ENCODE assay signal across 1 cellular context in the genomic region with DNA sequence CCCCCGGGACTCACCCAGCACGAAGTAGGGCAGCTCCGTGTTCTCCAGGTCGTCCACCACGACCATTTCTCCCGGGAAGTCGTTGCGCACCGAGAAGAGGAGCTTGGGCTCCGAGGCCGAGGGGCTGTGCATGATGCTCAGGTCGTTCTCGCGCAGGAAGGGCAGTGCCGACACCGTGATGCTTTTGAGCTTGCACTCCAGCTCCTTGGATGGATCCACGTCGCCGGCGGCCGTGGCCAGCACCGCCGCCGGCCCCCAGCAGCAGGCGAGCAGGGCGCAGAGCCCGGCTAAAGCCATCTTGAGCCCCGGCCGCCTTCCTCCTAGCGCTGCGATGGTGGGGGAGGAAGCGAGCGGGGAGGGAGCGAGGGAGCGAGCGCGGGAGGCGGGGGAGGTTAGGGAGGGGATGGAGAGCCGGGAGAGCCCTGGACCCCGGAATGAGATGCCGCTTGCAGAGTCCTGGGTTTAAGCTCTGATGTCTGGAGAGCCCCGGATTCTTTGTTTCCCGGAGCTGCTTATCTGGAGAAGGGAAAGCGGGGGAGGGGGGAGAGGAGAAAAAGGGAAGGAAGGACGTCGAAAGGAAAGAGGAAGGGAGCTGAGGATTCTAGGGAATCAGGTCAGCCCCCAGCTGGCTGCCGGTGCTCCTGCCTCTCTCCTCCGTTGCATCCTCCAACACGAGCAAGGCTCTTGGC.
A peak's percentile ranks its signal among the peaks of the same experiment; 100 is the strongest.
TF ChIP-seq lines count a peak whose summit lies in the region.

A gene (minus strand): TSS at position 333 of the 689 bp plus-strand sequence. CDS start 36 bp downstream, at position 297.

TF ChIP-seq in HEK293, 187 proteins besides CTCF, POLR2A, EP300 and RAD21 (continued from another document and continues in another):
- TF ChIP-seq ZNF701 (tag by site-specific recombination; IDR thresholded peaks at IDR 0.05) (no peak), ZEB2 (tag by site-specific recombination; IDR thresholded peaks at IDR 0.05) (0 out of 2 replicates have a peak, but pooled peaks have one; percentile 58), YY2 (tag by site-specific recombination; IDR thresholded peaks at IDR 0.05) (no peak), ZBTB7A (tag by site-specific recombination; IDR thresholded peaks at IDR 0.05; ENCODE audit: low read depth) (no peak), ZNF335 (tag by site-specific recombination; conservative IDR thresholded peaks at IDR 0.05) (peak; percentile 26; the same call in 1 of the 2 replicates), ZBTB48 (tag by site-specific recombination; IDR thresholded peaks at IDR 0.05) (peak; percentile 73), ZNF629 (tag by site-specific recombination; IDR thresholded peaks at IDR 0.05) (0 out of 2 replicates have a peak, but pooled peaks have one; percentile 12), GLIS1 (tag by site-specific recombination; IDR thresholded peaks at IDR 0.05) (0 out of 2 replicates have a peak, but pooled peaks have one; percentile 7), ZNF366 (tag by site-specific recombination; conservative IDR thresholded peaks at IDR 0.05) (peak; percentile 27; the same call in 1 of the 2 replicates), ZFHX2 (tag by site-specific recombination; conservative IDR thresholded peaks at IDR 0.05) (0 out of 2 replicates have a peak, but pooled peaks have one; percentile 9), BCL11A (tag by site-specific recombination; IDR thresholded peaks at IDR 0.05; ENCODE audit: low read depth) (no peak), ZNF174 (tag by site-specific recombination; IDR thresholded peaks at IDR 0.05) (no peak), ZFP3 (tag by site-specific recombination; IDR thresholded peaks at IDR 0.05; ENCODE audit: low read depth) (no peak), SCRT1 (tag by site-specific recombination; IDR thresholded peaks at IDR 0.05; ENCODE audit: borderline replicate concordance) (no peak), KLF16 (tag by site-specific recombination; IDR thresholded peaks at IDR 0.05) (peak; percentile 79), ZNF292 (tag by site-specific recombination; IDR thresholded peaks at IDR 0.05; ENCODE audit: borderline replicate concordance, low read depth) (no peak), ZNF596 (tag by site-specific recombination; IDR thresholded peaks at IDR 0.05) (no peak), ZNF146 (tag by site-specific recombination; IDR thresholded peaks at IDR 0.05) (no peak), ZNF600 (tag by site-specific recombination; IDR thresholded peaks at IDR 0.05) (peak; percentile 67), ZNF623 (tag by site-specific recombination; IDR thresholded peaks at IDR 0.05) (no peak), GLIS2 (tag by site-specific recombination; IDR thresholded peaks at IDR 0.05) (peak; percentile 43), ZNF423 (tag by site-specific recombination; IDR thresholded peaks at IDR 0.05) (no peak), WT1 (tag by site-specific recombination; IDR thresholded peaks at IDR 0.05) (0 out of 2 replicates have a peak, but pooled peaks have one; percentile 10), ZNF175 (tag by site-specific recombination; IDR thresholded peaks at IDR 0.05) (no peak), ZNF791 (tag by site-specific recombination; IDR thresholded peaks at IDR 0.05) (no peak), ZNF621 (tag by site-specific recombination; IDR thresholded peaks at IDR 0.05) (no peak), MZF1 (tag by site-specific recombination; IDR thresholded peaks at IDR 0.05; ENCODE audit: borderline replicate concordance) (no peak), SP7 (tag by site-specific recombination; IDR thresholded peaks at IDR 0.05) (0 out of 2 replicates have a peak, but pooled peaks have one; percentile 36), ZNF548 (tag by site-specific recombination; IDR thresholded peaks at IDR 0.05) (no peak), ZNF202 (tag by site-specific recombination; IDR thresholded peaks at IDR 0.05; ENCODE audit: borderline replicate concordance) (no peak)
- TF ChIP-seq, protein P1, sequence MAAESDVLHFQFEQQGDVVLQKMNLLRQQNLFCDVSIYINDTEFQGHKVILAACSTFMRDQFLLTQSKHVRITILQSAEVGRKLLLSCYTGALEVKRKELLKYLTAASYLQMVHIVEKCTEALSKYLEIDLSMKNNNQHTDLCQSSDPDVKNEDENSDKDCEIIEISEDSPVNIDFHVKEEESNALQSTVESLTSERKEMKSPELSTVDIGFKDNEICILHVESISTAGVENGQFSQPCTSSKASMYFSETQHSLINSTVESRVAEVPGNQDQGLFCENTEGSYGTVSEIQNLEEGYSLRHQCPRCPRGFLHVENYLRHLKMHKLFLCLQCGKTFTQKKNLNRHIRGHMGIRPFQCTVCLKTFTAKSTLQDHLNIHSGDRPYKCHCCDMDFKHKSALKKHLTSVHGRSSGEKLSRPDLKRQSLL (tag by site-specific recombination; IDR thresholded peaks at IDR 0.05), result no peak
- TF ChIP-seq, protein P2, sequence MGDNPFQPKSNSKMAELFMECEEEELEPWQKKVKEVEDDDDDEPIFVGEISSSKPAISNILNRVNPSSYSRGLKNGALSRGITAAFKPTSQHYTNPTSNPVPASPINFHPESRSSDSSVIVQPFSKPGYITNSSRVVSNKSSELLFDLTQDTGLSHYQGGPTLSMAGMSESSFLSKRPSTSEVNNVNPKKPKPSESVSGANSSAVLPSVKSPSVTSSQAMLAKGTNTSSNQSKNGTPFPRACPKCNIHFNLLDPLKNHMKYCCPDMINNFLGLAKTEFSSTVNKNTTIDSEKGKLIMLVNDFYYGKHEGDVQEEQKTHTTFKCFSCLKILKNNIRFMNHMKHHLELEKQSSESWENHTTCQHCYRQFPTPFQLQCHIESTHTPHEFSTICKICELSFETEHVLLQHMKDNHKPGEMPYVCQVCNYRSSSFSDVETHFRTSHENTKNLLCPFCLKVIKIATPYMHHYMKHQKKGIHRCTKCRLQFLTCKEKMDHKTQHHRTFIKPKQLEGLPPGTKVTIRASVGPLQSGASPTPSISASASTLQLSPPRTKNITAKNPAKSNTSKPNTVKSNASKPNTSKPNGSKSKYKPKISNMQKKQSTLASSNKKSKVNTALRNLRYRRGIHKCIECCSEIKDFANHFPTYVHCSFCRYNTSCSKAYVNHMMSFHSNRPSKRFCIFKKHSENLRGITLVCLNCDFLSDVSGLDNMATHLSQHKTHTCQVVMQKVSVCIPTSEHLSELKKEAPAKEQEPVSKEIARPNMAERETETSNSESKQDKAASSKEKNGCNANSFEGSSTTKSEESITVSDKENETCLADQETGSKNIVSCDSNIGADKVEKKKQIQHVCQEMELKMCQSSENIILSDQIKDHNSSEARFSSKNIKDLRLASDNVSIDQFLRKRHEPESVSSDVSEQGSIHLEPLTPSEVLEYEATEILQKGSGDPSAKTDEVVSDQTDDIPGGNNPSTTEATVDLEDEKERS (tag by site-specific recombination; IDR thresholded peaks at IDR 0.05), result no peak
- TF ChIP-seq, protein P3, sequence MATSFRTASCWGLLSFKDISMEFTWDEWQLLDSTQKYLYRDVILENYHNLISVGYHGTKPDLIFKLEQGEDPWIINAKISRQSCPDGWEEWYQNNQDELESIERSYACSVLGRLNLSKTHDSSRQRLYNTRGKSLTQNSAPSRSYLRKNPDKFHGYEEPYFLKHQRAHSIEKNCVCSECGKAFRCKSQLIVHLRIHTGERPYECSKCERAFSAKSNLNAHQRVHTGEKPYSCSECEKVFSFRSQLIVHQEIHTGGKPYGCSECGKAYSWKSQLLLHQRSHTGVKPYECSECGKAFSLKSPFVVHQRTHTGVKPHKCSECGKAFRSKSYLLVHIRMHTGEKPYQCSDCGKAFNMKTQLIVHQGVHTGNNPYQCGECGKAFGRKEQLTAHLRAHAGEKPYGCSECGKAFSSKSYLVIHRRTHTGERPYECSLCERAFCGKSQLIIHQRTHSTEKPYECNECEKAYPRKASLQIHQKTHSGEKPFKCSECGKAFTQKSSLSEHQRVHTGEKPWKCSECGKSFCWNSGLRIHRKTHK (tag by site-specific recombination; IDR thresholded peaks at IDR 0.05), result no peak
- TF ChIP-seq, protein P4, sequence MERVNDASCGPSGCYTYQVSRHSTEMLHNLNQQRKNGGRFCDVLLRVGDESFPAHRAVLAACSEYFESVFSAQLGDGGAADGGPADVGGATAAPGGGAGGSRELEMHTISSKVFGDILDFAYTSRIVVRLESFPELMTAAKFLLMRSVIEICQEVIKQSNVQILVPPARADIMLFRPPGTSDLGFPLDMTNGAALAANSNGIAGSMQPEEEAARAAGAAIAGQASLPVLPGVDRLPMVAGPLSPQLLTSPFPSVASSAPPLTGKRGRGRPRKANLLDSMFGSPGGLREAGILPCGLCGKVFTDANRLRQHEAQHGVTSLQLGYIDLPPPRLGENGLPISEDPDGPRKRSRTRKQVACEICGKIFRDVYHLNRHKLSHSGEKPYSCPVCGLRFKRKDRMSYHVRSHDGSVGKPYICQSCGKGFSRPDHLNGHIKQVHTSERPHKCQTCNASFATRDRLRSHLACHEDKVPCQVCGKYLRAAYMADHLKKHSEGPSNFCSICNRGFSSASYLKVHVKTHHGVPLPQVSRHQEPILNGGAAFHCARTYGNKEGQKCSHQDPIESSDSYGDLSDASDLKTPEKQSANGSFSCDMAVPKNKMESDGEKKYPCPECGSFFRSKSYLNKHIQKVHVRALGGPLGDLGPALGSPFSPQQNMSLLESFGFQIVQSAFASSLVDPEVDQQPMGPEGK (tag by site-specific recombination; IDR thresholded peaks at IDR 0.05), result peak; percentile 39; the same call in 1 of the 2 replicates
- TF ChIP-seq, protein P5, sequence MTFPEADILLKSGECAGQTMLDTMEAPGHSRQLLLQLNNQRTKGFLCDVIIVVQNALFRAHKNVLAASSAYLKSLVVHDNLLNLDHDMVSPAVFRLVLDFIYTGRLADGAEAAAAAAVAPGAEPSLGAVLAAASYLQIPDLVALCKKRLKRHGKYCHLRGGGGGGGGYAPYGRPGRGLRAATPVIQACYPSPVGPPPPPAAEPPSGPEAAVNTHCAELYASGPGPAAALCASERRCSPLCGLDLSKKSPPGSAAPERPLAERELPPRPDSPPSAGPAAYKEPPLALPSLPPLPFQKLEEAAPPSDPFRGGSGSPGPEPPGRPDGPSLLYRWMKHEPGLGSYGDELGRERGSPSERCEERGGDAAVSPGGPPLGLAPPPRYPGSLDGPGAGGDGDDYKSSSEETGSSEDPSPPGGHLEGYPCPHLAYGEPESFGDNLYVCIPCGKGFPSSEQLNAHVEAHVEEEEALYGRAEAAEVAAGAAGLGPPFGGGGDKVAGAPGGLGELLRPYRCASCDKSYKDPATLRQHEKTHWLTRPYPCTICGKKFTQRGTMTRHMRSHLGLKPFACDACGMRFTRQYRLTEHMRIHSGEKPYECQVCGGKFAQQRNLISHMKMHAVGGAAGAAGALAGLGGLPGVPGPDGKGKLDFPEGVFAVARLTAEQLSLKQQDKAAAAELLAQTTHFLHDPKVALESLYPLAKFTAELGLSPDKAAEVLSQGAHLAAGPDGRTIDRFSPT (tag by site-specific recombination; IDR thresholded peaks at IDR 0.05), result no peak
- TF ChIP-seq, protein P6, sequence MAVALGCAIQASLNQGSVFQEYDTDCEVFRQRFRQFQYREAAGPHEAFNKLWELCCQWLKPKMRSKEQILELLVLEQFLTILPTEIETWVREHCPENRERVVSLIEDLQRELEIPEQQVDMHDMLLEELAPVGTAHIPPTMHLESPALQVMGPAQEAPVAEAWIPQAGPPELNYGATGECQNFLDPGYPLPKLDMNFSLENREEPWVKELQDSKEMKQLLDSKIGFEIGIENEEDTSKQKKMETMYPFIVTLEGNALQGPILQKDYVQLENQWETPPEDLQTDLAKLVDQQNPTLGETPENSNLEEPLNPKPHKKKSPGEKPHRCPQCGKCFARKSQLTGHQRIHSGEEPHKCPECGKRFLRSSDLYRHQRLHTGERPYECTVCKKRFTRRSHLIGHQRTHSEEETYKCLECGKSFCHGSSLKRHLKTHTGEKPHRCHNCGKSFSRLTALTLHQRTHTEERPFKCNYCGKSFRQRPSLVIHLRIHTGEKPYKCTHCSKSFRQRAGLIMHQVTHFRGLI (tag by site-specific recombination; IDR thresholded peaks at IDR 0.05), result no peak
- TF ChIP-seq, protein P7, sequence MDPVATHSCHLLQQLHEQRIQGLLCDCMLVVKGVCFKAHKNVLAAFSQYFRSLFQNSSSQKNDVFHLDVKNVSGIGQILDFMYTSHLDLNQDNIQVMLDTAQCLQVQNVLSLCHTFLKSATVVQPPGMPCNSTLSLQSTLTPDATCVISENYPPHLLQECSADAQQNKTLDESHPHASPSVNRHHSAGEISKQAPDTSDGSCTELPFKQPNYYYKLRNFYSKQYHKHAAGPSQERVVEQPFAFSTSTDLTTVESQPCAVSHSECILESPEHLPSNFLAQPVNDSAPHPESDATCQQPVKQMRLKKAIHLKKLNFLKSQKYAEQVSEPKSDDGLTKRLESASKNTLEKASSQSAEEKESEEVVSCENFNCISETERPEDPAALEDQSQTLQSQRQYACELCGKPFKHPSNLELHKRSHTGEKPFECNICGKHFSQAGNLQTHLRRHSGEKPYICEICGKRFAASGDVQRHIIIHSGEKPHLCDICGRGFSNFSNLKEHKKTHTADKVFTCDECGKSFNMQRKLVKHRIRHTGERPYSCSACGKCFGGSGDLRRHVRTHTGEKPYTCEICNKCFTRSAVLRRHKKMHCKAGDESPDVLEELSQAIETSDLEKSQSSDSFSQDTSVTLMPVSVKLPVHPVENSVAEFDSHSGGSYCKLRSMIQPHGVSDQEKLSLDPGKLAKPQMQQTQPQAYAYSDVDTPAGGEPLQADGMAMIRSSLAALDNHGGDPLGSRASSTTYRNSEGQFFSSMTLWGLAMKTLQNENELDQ (tag by site-specific recombination; IDR thresholded peaks at IDR 0.05; ENCODE audit: low read depth), result no peak
- TF ChIP-seq, protein P8, sequence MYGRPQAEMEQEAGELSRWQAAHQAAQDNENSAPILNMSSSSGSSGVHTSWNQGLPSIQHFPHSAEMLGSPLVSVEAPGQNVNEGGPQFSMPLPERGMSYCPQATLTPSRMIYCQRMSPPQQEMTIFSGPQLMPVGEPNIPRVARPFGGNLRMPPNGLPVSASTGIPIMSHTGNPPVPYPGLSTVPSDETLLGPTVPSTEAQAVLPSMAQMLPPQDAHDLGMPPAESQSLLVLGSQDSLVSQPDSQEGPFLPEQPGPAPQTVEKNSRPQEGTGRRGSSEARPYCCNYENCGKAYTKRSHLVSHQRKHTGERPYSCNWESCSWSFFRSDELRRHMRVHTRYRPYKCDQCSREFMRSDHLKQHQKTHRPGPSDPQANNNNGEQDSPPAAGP (tag by site-specific recombination; IDR thresholded peaks at IDR 0.05), result peak; percentile 59; the same call in 1 of the 2 replicates
- TF ChIP-seq, protein P9, sequence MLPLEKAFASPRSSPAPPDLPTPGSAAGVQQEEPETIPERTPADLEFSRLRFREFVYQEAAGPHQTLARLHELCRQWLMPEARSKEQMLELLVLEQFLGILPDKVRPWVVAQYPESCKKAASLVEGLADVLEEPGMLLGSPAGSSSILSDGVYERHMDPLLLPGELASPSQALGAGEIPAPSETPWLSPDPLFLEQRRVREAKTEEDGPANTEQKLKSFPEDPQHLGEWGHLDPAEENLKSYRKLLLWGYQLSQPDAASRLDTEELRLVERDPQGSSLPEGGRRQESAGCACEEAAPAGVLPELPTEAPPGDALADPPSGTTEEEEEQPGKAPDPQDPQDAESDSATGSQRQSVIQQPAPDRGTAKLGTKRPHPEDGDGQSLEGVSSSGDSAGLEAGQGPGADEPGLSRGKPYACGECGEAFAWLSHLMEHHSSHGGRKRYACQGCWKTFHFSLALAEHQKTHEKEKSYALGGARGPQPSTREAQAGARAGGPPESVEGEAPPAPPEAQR (tag by site-specific recombination; IDR thresholded peaks at IDR 0.05), result no peak
- TF ChIP-seq, protein P10, sequence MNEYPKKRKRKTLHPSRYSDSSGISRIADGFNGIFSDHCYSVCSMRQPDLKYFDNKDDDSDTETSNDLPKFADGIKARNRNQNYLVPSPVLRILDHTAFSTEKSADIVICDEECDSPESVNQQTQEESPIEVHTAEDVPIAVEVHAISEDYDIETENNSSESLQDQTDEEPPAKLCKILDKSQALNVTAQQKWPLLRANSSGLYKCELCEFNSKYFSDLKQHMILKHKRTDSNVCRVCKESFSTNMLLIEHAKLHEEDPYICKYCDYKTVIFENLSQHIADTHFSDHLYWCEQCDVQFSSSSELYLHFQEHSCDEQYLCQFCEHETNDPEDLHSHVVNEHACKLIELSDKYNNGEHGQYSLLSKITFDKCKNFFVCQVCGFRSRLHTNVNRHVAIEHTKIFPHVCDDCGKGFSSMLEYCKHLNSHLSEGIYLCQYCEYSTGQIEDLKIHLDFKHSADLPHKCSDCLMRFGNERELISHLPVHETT (tag by site-specific recombination; IDR thresholded peaks at IDR 0.05), result no peak
